Comparison of ENCODE assay signal across 32 cellular contexts in the genomic region with DNA sequence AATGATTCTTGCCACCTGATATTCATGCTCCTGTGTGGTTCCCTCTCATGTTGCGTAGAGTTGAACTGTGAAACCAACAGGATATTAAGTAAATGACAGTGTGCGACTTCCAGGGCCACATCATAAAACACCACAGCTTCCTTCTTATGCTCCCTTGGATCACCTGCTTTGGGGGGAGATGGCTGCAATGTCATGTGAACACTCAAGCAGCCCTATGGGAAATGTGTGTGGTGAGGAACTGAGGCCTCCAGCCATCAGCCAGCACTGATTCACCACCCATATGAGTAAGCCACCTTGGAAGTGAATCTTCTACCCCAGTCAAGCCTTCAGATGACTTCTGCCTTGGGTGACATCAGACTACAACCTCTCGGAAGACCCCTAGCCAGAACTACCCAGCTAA.
"Had no signal": no experiment of that assay in that cellular context is flagged by ENCODE, and none has a peak within 500 bp of the region (broad histone marks: within the 10 kb centered on the region; RNA-seq: fewer than 3 reads in every experiment).

No MANE protein-coding gene starts in this region.

- H3K9me3 ChIP-seq: pancreas, prostate gland, testis, thyroid gland, transverse colon had no signal

- ATAC-seq: heart right ventricle; left colon; left lung; lower lobe of right lung; pancreas; right cardiac atrium; sciatic nerve; stimulated activated naive B cell treated with anti-CD40 and anti-IgM and Interleukin-4, amounts not matched to agents 10 μg/mL and 1 μg/mL and 100 μg/mL, for 72 hours; stimulated activated naive CD8-positive, alpha-beta T cell treated with anti-CD3 and anti-CD28 coated beads, Interleukin-15, Interleukin-2, amounts not matched to agents 100 U/mL and 50 U/mL, for 24 hours had no signal

- H3K27me3 Mint-ChIP-seq: naive B cell; stimulated activated naive B cell treated with anti-CD40 and anti-IgM and Interleukin-4, amounts not matched to agents 10 μg/mL and 1 μg/mL and 100 μg/mL, for 72 hours had no signal

- H3K27me3 ChIP-seq: hepatocyte, left lung, pancreas, stomach, testis, thyroid gland, transverse colon, upper lobe of left lung had no signal

- H3K4me1 Mint-ChIP-seq: mesothelial cell of epicardium; naive B cell; neural crest cell; stimulated activated naive B cell treated with anti-CD40 and anti-IgM and Interleukin-4, amounts not matched to agents 10 μg/mL and 1 μg/mL and 100 μg/mL, for 72 hours had no signal

- H3K36me3 ChIP-seq: heart right ventricle, left lung, lower lobe of right lung, pancreas, prostate gland, stomach, thyroid gland, transverse colon, upper lobe of left lung had no signal

- H3K4me3 Mint-ChIP-seq: mesothelial cell of epicardium; naive B cell; nephron; neural crest cell; stimulated activated naive B cell treated with anti-CD40 and anti-IgM and Interleukin-4, amounts not matched to agents 10 μg/mL and 1 μg/mL and 100 μg/mL, for 72 hours had no signal

- H3K27ac Mint-ChIP-seq: mesothelial cell of epicardium; naive B cell; nephron; stimulated activated naive B cell treated with anti-CD40 and anti-IgM and Interleukin-4, amounts not matched to agents 10 μg/mL and 1 μg/mL and 100 μg/mL, for 72 hours had no signal

- H3K4me3 ChIP-seq: heart right ventricle, hepatocyte, left lung, lower lobe of right lung, pancreas, prostate gland, skin epidermis, stomach, testis, thyroid gland, transverse colon, upper lobe of left lung had no signal

- DNase-seq: heart right ventricle; kidney glomerular epithelial cell; left colon; left lung; lower lobe of right lung; mammary epithelial cell; mesendoderm; naive B cell; nucleus accumbens; pancreas; posterior cingulate gyrus; retina; right cardiac atrium; stimulated activated CD4-positive, alpha-beta T cell treated with anti-CD3 and anti-CD28 coated beads, Interleukin-12 subunit alpha, Interleukin-12 subunit beta, amount 100 ng/mL, for 4 hours; stimulated activated CD4-positive, alpha-beta T cell treated with anti-CD3 and anti-CD28 coated beads, Interleukin-15, amount 100 ng/mL, for 24 hours; stimulated activated CD4-positive, alpha-beta T cell treated with anti-CD3 and anti-CD28 coated beads, Interleukin-2, amount 100 ng/mL, for 24 hours; stimulated activated CD4-positive, alpha-beta T cell treated with anti-CD3 and anti-CD28 coated beads, Interleukin-4, amount 100 ng/mL, for 1 hour; stimulated activated naive B cell treated with anti-CD40 and anti-IgM and Interleukin-4, amounts not matched to agents 10 μg/mL and 1 μg/mL and 100 μg/mL, for 72 hours; stimulated activated naive CD8-positive, alpha-beta T cell treated with anti-CD3 and anti-CD28 coated beads, Interleukin-15, Interleukin-2, amounts not matched to agents 100 U/mL and 50 U/mL, for 24 hours; stomach; testis; thyroid gland; transverse colon; upper lobe of left lung had no signal

- H2AFZ ChIP-seq: hepatocyte had no signal

- H3K79me2 ChIP-seq: hepatocyte had no signal

- FAIRE-seq: keratinocyte, pancreas had no signal

- H3K4me1 ChIP-seq: heart right ventricle, left lung, lower lobe of right lung, pancreas, prostate gland, stomach, testis, thyroid gland, transverse colon, upper lobe of left lung had no signal

- H3K36me3 Mint-ChIP-seq: mesothelial cell of epicardium; naive B cell; stimulated activated naive B cell treated with anti-CD40 and anti-IgM and Interleukin-4, amounts not matched to agents 10 μg/mL and 1 μg/mL and 100 μg/mL, for 72 hours had no signal

- H3K27ac ChIP-seq: heart right ventricle, hepatocyte, left lung, lower lobe of right lung, pancreas, prostate gland, skin epidermis, stomach, testis, thyroid gland, transverse colon, upper lobe of left lung had no signal

- H3K4me2 ChIP-seq: hepatocyte had no signal
